In the genomic region with DNA sequence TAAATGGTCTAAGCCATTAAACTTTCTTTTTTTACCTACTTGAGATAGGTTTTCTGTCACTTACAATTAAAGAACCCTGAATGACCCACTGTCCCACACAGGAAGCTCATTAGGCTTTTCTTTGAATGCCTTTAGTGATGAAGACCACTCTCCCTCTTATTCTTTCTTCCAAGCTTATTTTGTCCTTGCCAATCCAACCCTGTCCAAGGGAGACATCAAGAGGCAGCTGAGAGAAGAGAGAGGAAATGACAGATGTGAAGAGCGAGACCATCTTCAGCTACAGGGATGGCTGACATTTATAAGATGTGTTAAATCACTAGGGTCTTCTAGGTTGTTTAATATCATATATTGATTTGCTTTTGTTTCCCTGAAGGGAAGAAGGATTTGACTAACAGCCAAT, we compare ENCODE assay signal across 22 cellular contexts.
DNase-seq lines count a peak whose midpoint lies in the region; ATAC-seq, FAIRE-seq and TF ChIP-seq lines count a peak whose summit lies in the region.
"Had no signal": no experiment of that assay in that cellular context is flagged by ENCODE, and none has a peak within 500 bp of the region (broad histone marks: within the 10 kb centered on the region; RNA-seq: fewer than 3 reads in every experiment).

No MANE protein-coding gene starts in this region.

- H3K36me3 ChIP-seq in RWPE2 (ENCODE audit: low read depth) (no peaks in the 10 kb centered on the region), thoracic aorta (no peaks in the 10 kb centered on the region)
- H3K36me3 ChIP-seq: lower lobe of right lung had no signal

- no peak for ATAC-seq in RWPE2 (ENCODE audit: low read depth)
- no peak for ATAC-seq in foreskin keratinocyte
- no peak for ATAC-seq in thoracic aorta (ENCODE audit: insufficient number of reproducible peaks, low FRiP score, low read depth)
- ATAC-seq: A549; activated CD8-positive, alpha-beta memory T cell treated with anti-CD3 and anti-CD28 coated beads, Interleukin-2, amount 10 ng/mL, durations not matched to agents 7 days and 5 days; HepG2; lower lobe of right lung had no signal

- TF ChIP-seq CTCF in RWPE2 (IDR thresholded peaks at IDR 0.05; ENCODE audit: poor library complexity, severe bottlenecking) (peak; percentile 41), foreskin keratinocyte (conservative IDR thresholded peaks at IDR 0.05) (peak; percentile 35), thoracic aorta (IDR thresholded peaks at IDR 0.05) (no peak)

- H3K27me3 ChIP-seq in RWPE2 (ENCODE audit: insufficient read depth, poor library complexity, severe bottlenecking): no peaks in the 10 kb centered on the region
- H3K27me3 ChIP-seq in foreskin keratinocyte: no peaks in the 10 kb centered on the region
- H3K27me3 ChIP-seq in thoracic aorta (replicated peaks; ENCODE audit: insufficient read depth): no peaks in the 10 kb centered on the region

- H3K4me3 ChIP-seq in RWPE2 (ENCODE audit: severe bottlenecking) (no peak overlapping the region), thoracic aorta (no peak overlapping the region)
- H3K4me3 ChIP-seq: A549, lower lobe of right lung had no signal

- peak; percentile 42 for DNase-seq in NCI-H748 (lab: John Stamatoyannopoulos, UW; ENCODE audit: unreplicated experiment)
- no peak for DNase-seq in NCI-H748 treated with DMSO at 0.1 percent for 48 hours (lab: John Stamatoyannopoulos, UW)
- no peak for DNase-seq in RWPE2 (ENCODE audit: low spot score)
- no peak for DNase-seq in foreskin keratinocyte
- no peak for DNase-seq in thoracic aorta (ENCODE audit: low spot score)
- no peak for DNase-seq in occipital lobe (lab: John Stamatoyannopoulos, UW)
- no peak for DNase-seq in activated CD4-positive, alpha-beta T cell treated with anti-CD3 and anti-CD28 coated beads, Interleukin-2, amount 50 U/mL, for 48 hours
- no peak for DNase-seq in urothelium cell line (ENCODE audit: low spot score)
- DNase-seq: activated CD4-positive, alpha-beta T cell treated with anti-CD3 and anti-CD28 coated beads, Interleukin-2, amount 10 ng/mL, durations not matched to agents 24 days and 14 days; activated CD8-positive, alpha-beta memory T cell treated with anti-CD3 and anti-CD28 coated beads, Interleukin-2, amount 10 ng/mL, durations not matched to agents 7 days and 5 days; activated naive CD4-positive, alpha-beta T cell treated with anti-CD3 and anti-CD28 coated beads, Interleukin-2, amount 10 ng/mL, durations not matched to agents 7 days and 5 days; amygdala; caudate nucleus; kidney; lower lobe of right lung; NCI-H1105 treated with DMSO at 0.1 percent for 48 hours; NCI-H526; small intestine; substantia nigra had no signal

- no peak overlapping the region for H3K27ac ChIP-seq in RWPE2 (ENCODE audit: poor library complexity, severe bottlenecking)
- H3K27ac ChIP-seq in foreskin keratinocyte: no peak overlapping the region
- peak overlapping the region; percentile 1 to 53 for H3K27ac ChIP-seq in thoracic aorta
- H3K27ac ChIP-seq: A549, lower lobe of right lung, VCaP had no signal

- H3K9me3 ChIP-seq in RWPE2 (ENCODE audit: severe bottlenecking) (no peaks in the 10 kb centered on the region), thoracic aorta (no peaks in the 10 kb centered on the region)
- H3K9me3 ChIP-seq: A549, lower lobe of right lung had no signal

- H3K4me1 ChIP-seq in RWPE2 (ENCODE audit: insufficient read depth, poor library complexity, severe bottlenecking): peaks cover 16% of the 10 kb centered on the region
- peaks cover 6% of the 10 kb centered on the region for H3K4me1 ChIP-seq in foreskin keratinocyte
- H3K4me1 ChIP-seq in thoracic aorta (ENCODE audit: control insufficient read depth in 1 of 2, low read depth in 2 of 2): peaks cover 11 to 40% of the 10 kb centered on the region in 2 donors
- H3K4me1 ChIP-seq: A549, lower lobe of right lung had no signal

- FAIRE-seq in urothelium cell line (lab: Jason Lieb, UNC): no peak
- FAIRE-seq: A549, HepG2, kidney, small intestine had no signal

Comparison
In these comparisons a context has a peak if more than half of its experiments do, and no peak if none do; other contexts are left out.
1. H3K27ac ChIP-seq: peak in thoracic aorta (2 of 2); none in RWPE2 (single experiment) and foreskin keratinocyte (single experiment).